In the genomic region with DNA sequence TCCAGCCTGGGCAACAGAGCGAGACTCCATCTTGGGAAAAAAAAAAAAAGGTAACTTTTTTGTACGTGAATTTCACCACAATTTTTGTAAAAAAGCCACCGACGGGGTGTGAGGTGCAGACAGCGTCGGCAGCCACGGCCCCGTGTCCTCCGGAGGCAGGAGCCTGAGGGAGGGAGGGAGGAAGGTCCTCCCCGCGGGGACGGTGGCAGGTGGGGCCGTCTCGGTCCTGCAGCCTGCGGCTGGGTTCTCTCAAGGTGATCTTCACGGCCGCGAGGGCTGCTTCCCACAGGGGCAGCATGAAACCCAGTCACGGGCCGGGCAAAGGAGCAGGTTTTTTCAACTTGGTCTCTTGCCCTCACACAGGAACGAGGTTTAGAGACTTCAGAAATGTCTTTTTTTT, we compare ENCODE assay signal across 20 cellular contexts. TPM values are rescaled to one million over a fixed set of nuclear protein-coding genes. Genes with fewer than 3 reads are reported as not detected.
DNase-seq lines count a peak whose midpoint lies in the region; ATAC-seq and TF ChIP-seq lines count a peak whose summit lies in the region.
"Had no signal": no experiment of that assay in that cellular context is flagged by ENCODE, and none has a peak within 500 bp of the region (broad histone marks: within the 10 kb centered on the region; RNA-seq: fewer than 3 reads in every experiment).

No MANE protein-coding gene starts in this region.

- intact Hi-C loops in Right ventricle myocardium superior (cut with DNase I) = no loop called here
- intact Hi-C loops in left ventricle myocardium inferior (cut with micrococcal nuclease) = no loop called here
- intact Hi-C loops in right lobe of liver (cut with DNase I) = no loop called here
- intact Hi-C loops in upper lobe of right lung (cut with DNase I) = no loop called here

- H3K4me3 ChIP-seq in left ventricle myocardium inferior = no peak overlapping the region
- H3K4me3 ChIP-seq in H7 (ENCODE audit: insufficient read depth, low read depth, low read length) = no peak overlapping the region
- H3K4me3 ChIP-seq in right lobe of liver = no peak overlapping the region
- H3K4me3 ChIP-seq in upper lobe of right lung = no peak overlapping the region
- H3K4me3 ChIP-seq: GM12878 had no signal

- no peak for ATAC-seq in Right ventricle myocardium superior (ENCODE audit: poor library complexity)
- ATAC-seq in right lobe of liver = peak in 1 of 4 donors; percentile 27
- no peak for ATAC-seq in upper lobe of right lung
- ATAC-seq: GM12878, PC-3 had no signal

- H3K27me3 ChIP-seq in left ventricle myocardium inferior (ENCODE audit: low read depth) (no peaks in the 10 kb centered on the region), H7 (ENCODE audit: control insufficient read depth, insufficient read depth, low read length) (no peaks in the 10 kb centered on the region), right lobe of liver (no peaks in the 10 kb centered on the region), upper lobe of right lung (no peaks in the 10 kb centered on the region)

- 84% methylated on average over 9 of the region's 21 CpGs for WGBS in right lobe of liver (ENCODE audit: insufficient coverage, low coverage, low lambda C conversion rate, missing lambda C conversion rate)

- TF ChIP-seq CTCF in left ventricle myocardium inferior (IDR thresholded peaks at IDR 0.05; ENCODE audit: borderline replicate concordance) (no peak), right lobe of liver (IDR thresholded peaks at IDR 0.05) (no peak), upper lobe of right lung (IDR thresholded peaks at IDR 0.05) (no peak)

- H3K4me1 ChIP-seq in left ventricle myocardium inferior (no peaks in the 10 kb centered on the region), right lobe of liver (no peaks in the 10 kb centered on the region), upper lobe of right lung (no peaks in the 10 kb centered on the region)

- H3K9me3 ChIP-seq in left ventricle myocardium inferior (replicated peaks) (no peaks in the 10 kb centered on the region), right lobe of liver (no peaks in the 10 kb centered on the region), upper lobe of right lung (no peaks in the 10 kb centered on the region)

- peaks cover 56% of the 10 kb centered on the region for H3K36me3 ChIP-seq in left ventricle myocardium inferior
- H3K36me3 ChIP-seq in H7 (replicated peaks; ENCODE audit: control insufficient read depth, insufficient read depth, low read length) = peaks cover 31% of the 10 kb centered on the region
- peaks cover 0 to 24% (median 5%) of the 10 kb centered on the region in 4 donors for H3K36me3 ChIP-seq in right lobe of liver
- H3K36me3 ChIP-seq in upper lobe of right lung = peaks cover 61% of the 10 kb centered on the region

- DNase-seq in Right ventricle myocardium superior (peak; percentile 28), left ventricle myocardium inferior (no peak), H7 (peak; percentile 44), right lobe of liver (peak; percentile 10 to 48 (median 39)), upper lobe of right lung (peak; percentile 36), SIG-M5 (lab: John Stamatoyannopoulos, UW) (no peak), inferior parietal cortex (ENCODE audit: extremely low spot score) (no peak)
- DNase-seq: C1 segment of cervical spinal cord, DMS 273 treated with DMSO at 0.1 percent for 48 hours, GDM1, GOT3, NCI-H1048, NCI-H1436 treated with DMSO at 0.1 percent for 48 hours, NCI-H2029 treated with DMSO at 0.1 percent for 48 hours, NCI-H510A treated with DMSO at 0.1 percent for 48 hours, NCI-H82, PC-3 had no signal

- no peak for TF ChIP-seq POLR2A in right lobe of liver (IDR thresholded peaks at IDR 0.05)

- H3K27ac ChIP-seq in left ventricle myocardium inferior (replicated peaks) (no peak overlapping the region), right lobe of liver (no peak overlapping the region), upper lobe of right lung (no peak overlapping the region)
- H3K27ac ChIP-seq: KMS-11, RWPE1 had no signal

RNA-seq across cellular contexts. Expression of a gene that starts 14.0 kb away (rescaled TPM):
- total RNA-seq in Right ventricle myocardium superior = 5.1 TPM
- total RNA-seq in left ventricle myocardium inferior = 4.0 TPM
- 86.3 and 92.0 TPM in 2 replicates for total RNA-seq in H7 (2014; rRNA removed; shearing (Covaris generic))
- 10 to 100 TPM in 1 of 6 experiments, 1 to 10 TPM in 5; 3.4 to 11.2 (median 5.1) TPM for total RNA-seq in right lobe of liver
- 34.4 TPM for total RNA-seq in upper lobe of right lung

RNA-seq across cellular contexts. Expression of a gene that starts 23.5 kb away (rescaled TPM):
- total RNA-seq in Right ventricle myocardium superior (50.8 TPM), left ventricle myocardium inferior (51.1 TPM), right lobe of liver (10 to 100 TPM; 20.9 to 32.8 (median 23.2) TPM), upper lobe of right lung (55.1 TPM)
- 38.4 and 48.9 TPM in 2 replicates for total RNA-seq in H7 (2014; rRNA removed; shearing (Covaris generic))

Comparison
In these comparisons a context has a peak if more than half of its experiments do, and no peak if none do; other contexts are left out.
1. DNase-seq: peak in Right ventricle myocardium superior (single experiment), H7 (single experiment), right lobe of liver (3 of 3) and upper lobe of right lung (single experiment); none in left ventricle myocardium inferior (single experiment), SIG-M5 (single experiment) and inferior parietal cortex (single experiment).